ENCODE assay signal across 8 cellular contexts in genomic region chr10:129968937-129969527, GRCh38. TPM values are rescaled to one million over a fixed set of nuclear protein-coding genes. Genes with fewer than 3 reads are reported as not detected.
DNase-seq lines count a peak whose midpoint lies in the region; ATAC-seq lines count a peak whose summit lies in the region.

No MANE protein-coding gene starts in this region.

- H3K4me1 ChIP-seq in iPS-15b (ENCODE audit: control insufficient read depth, insufficient read depth, low read length): peaks cover 11% of the 10 kb centered on the region

- H3K9ac ChIP-seq in iPS-15b (ENCODE audit: low read depth, low read length): no peak overlapping the region

- peak; percentile 19 for DNase-seq in SKM-1 (lab: John Stamatoyannopoulos, UW; ENCODE audit: unreplicated experiment)
- no peak for DNase-seq in SKM-1 treated with dmso at 0.1 percent for 144 hours (lab: John Stamatoyannopoulos, UW; ENCODE audit: unreplicated experiment)
- peak; percentile 56 to 69 for DNase-seq in activated CD4-positive, alpha-beta T cell treated with anti-CD3 and anti-CD28 coated beads, Interleukin-2, amount 50 U/mL, for 48 hours
- peak; percentile 69 for DNase-seq in stimulated activated naive CD8-positive, alpha-beta T cell treated with anti-CD3 and anti-CD28 coated beads, Interleukin-15, Interleukin-2, amounts not matched to agents 100 U/mL and 50 U/mL, for 24 hours
- no peak for DNase-seq in superior temporal gyrus (ENCODE audit: extremely low spot score)
- DNase-seq in A172 (ENCODE audit: low spot score): no peak
- DNase-seq in NCI-H187 treated with DMSO at 0.1 percent for 48 hours (lab: John Stamatoyannopoulos, UW): no peak

- no peaks in the 10 kb centered on the region for H3K9me3 ChIP-seq in iPS-15b (ENCODE audit: control insufficient read depth, insufficient read depth, low read length)

- H3K27me3 ChIP-seq in iPS-15b (ENCODE audit: control insufficient read depth, insufficient read depth, low read length): peaks cover 87% of the 10 kb centered on the region

- peak overlapping the region; percentile 35 for H3K4me3 ChIP-seq in iPS-15b (ENCODE audit: low read depth, low read length)

- no peak for ATAC-seq in stimulated activated naive CD8-positive, alpha-beta T cell treated with anti-CD3 and anti-CD28 coated beads, Interleukin-15, Interleukin-2, amounts not matched to agents 100 U/mL and 50 U/mL, for 24 hours

- no peaks in the 10 kb centered on the region for H3K36me3 ChIP-seq in iPS-15b (ENCODE audit: control insufficient read depth, insufficient read depth, low read length)

RNA-seq across cellular contexts. Expression of gene EBF3, which starts 5.0 kb away (rescaled TPM):
- total RNA-seq in A172 (2014; rRNA removed; shearing (Covaris generic)): not detected in 2 replicates

Comparison
In these comparisons a context has a peak if more than half of its experiments do, and no peak if none do; other contexts are left out.
1. DNase-seq: peak in SKM-1 (single experiment), activated CD4-positive, alpha-beta T cell treated with anti-CD3 and anti-CD28 coated beads, Interleukin-2, amount 50 U/mL, for 48 hours (2 of 2) and stimulated activated naive CD8-positive, alpha-beta T cell treated with anti-CD3 and anti-CD28 coated beads, Interleukin-15, Interleukin-2, amounts not matched to agents 100 U/mL and 50 U/mL, for 24 hours (single experiment); none in SKM-1 treated with dmso at 0.1 percent for 144 hours (single experiment), superior temporal gyrus (single experiment), A172 (single experiment) and NCI-H187 treated with DMSO at 0.1 percent for 48 hours (single experiment).